In genomic region chr17:63133489-63133888, GRCh38 we compare ENCODE assay signal across 30 cellular contexts.
"Had no signal": no experiment of that assay in that cellular context is flagged by ENCODE, and none has a peak within 500 bp of the region (broad histone marks: within the 10 kb centered on the region; RNA-seq: fewer than 3 reads in every experiment).

No MANE protein-coding gene starts in this region.

- ATAC-seq: activated CD4-positive, alpha-beta T cell treated with anti-CD3 and anti-CD28 coated beads for 36 hours; activated naive CD8-positive, alpha-beta T cell treated with anti-CD3 and anti-CD28 coated beads, Interleukin-2, amount 50 U/mL, for 24 hours; activated T-helper 17 cell treated with anti-CD3 and anti-CD28 coated beads, Interleukin-2, amount 50 U/mL, for 72 hours; esophagus mucosa had no signal

- H3K4me1 Mint-ChIP-seq: activated CD4-positive, alpha-beta T cell treated with anti-CD3 and anti-CD28 coated beads for 36 hours; activated CD4-positive, alpha-beta T cell treated with anti-CD3 and anti-CD28 coated beads, Interleukin-2, amount 10 ng/mL, durations not matched to agents 24 days and 14 days; activated naive CD8-positive, alpha-beta T cell treated with anti-CD3 and anti-CD28 coated beads, Interleukin-2, amount 50 U/mL, for 24 hours; activated T-helper 17 cell treated with anti-CD3 and anti-CD28 coated beads, Interleukin-2, amount 50 U/mL, for 72 hours; central memory CD8-positive, alpha-beta T cell had no signal

- H3K27me3 Mint-ChIP-seq: activated CD4-positive, alpha-beta memory T cell treated with anti-CD3 and anti-CD28 coated beads for 36 hours; activated CD4-positive, alpha-beta T cell treated with anti-CD3 and anti-CD28 coated beads for 36 hours; activated CD4-positive, alpha-beta T cell treated with anti-CD3 and anti-CD28 coated beads, Interleukin-2, amount 10 ng/mL, durations not matched to agents 24 days and 14 days; activated naive CD8-positive, alpha-beta T cell treated with anti-CD3 and anti-CD28 coated beads for 36 hours; activated naive CD8-positive, alpha-beta T cell treated with anti-CD3 and anti-CD28 coated beads, Interleukin-2, amount 50 U/mL, for 24 hours; activated T-cell treated with anti-CD3 and anti-CD28 coated beads, Interleukin-2, amount 50 U/mL, for 24 hours; activated T-helper 17 cell treated with anti-CD3 and anti-CD28 coated beads, Interleukin-2, amount 50 U/mL, for 72 hours; central memory CD8-positive, alpha-beta T cell; dendritic cell treated with granulocyte-macrophage colony-stimulating factor and Interleukin-4, amounts not matched to agents 40 ng/mL and 50 ng/mL, for 4 days had no signal

- H3K36me3 Mint-ChIP-seq: activated CD4-positive, alpha-beta memory T cell treated with anti-CD3 and anti-CD28 coated beads for 36 hours; activated naive CD8-positive, alpha-beta T cell treated with anti-CD3 and anti-CD28 coated beads for 36 hours had no signal

- H3K27ac Mint-ChIP-seq: activated CD4-positive, alpha-beta memory T cell treated with anti-CD3 and anti-CD28 coated beads for 36 hours; activated CD4-positive, alpha-beta T cell treated with anti-CD3 and anti-CD28 coated beads for 36 hours; activated CD4-positive, alpha-beta T cell treated with anti-CD3 and anti-CD28 coated beads, Interleukin-2, amount 10 ng/mL, durations not matched to agents 24 days and 14 days; activated naive CD8-positive, alpha-beta T cell treated with anti-CD3 and anti-CD28 coated beads for 36 hours; activated naive CD8-positive, alpha-beta T cell treated with anti-CD3 and anti-CD28 coated beads, Interleukin-2, amount 50 U/mL, for 24 hours; activated T-cell treated with anti-CD3 and anti-CD28 coated beads, Interleukin-2, amount 50 U/mL, for 24 hours; activated T-helper 17 cell treated with anti-CD3 and anti-CD28 coated beads, Interleukin-2, amount 50 U/mL, for 72 hours; dendritic cell treated with granulocyte-macrophage colony-stimulating factor and Interleukin-4, amounts not matched to agents 40 ng/mL and 50 ng/mL, for 4 days; endodermal cell had no signal

- H3K9me3 Mint-ChIP-seq: activated CD4-positive, alpha-beta memory T cell treated with anti-CD3 and anti-CD28 coated beads for 36 hours; activated CD4-positive, alpha-beta T cell treated with anti-CD3 and anti-CD28 coated beads, Interleukin-2, amount 10 ng/mL, durations not matched to agents 24 days and 14 days; activated naive CD8-positive, alpha-beta T cell treated with anti-CD3 and anti-CD28 coated beads for 36 hours; activated naive CD8-positive, alpha-beta T cell treated with anti-CD3 and anti-CD28 coated beads, Interleukin-2, amount 50 U/mL, for 24 hours; activated T-cell treated with anti-CD3 and anti-CD28 coated beads, Interleukin-2, amount 50 U/mL, for 24 hours; activated T-helper 17 cell treated with anti-CD3 and anti-CD28 coated beads, Interleukin-2, amount 50 U/mL, for 72 hours; central memory CD8-positive, alpha-beta T cell; dendritic cell treated with granulocyte-macrophage colony-stimulating factor and Interleukin-4, amounts not matched to agents 40 ng/mL and 50 ng/mL, for 4 days had no signal

- H3K9me3 ChIP-seq: adrenal gland, ascending aorta had no signal

- H3K4me3 ChIP-seq: adrenal gland, ascending aorta, coronary artery had no signal

- H3K4me1 ChIP-seq: adrenal gland, ascending aorta had no signal

- FAIRE-seq: bronchial epithelial cell, frontal cortex had no signal

- DNase-seq: activated CD4-positive, alpha-beta memory T cell treated with anti-CD3 and anti-CD28 coated beads for 36 hours; activated CD4-positive, alpha-beta T cell treated with anti-CD3 and anti-CD28 coated beads for 36 hours; activated CD4-positive, alpha-beta T cell treated with anti-CD3 and anti-CD28 coated beads, Interleukin-2, amount 10 ng/mL, durations not matched to agents 24 days and 14 days; activated CD4-positive, CD25-positive, alpha-beta regulatory T cell; activated CD4-positive, CD25-positive, alpha-beta regulatory T cell treated with anti-CD3 and anti-CD28 coated beads, Interleukin-2, amount 50 U/mL, for 72 hours; activated CD8-positive, alpha-beta memory T cell treated with anti-CD3 and anti-CD28 coated beads, Interleukin-2, amount 50 U/mL, for 48 hours; activated effector memory CD4-positive, alpha-beta T cell treated with Interleukin-2 at 50 U/mL for 16 hours; activated gamma-delta T cell treated with Interleukin-2 at 50 U/mL for 16 hours; activated naive CD4-positive, alpha-beta T cell treated with anti-CD3 and anti-CD28 coated beads, Interleukin-2, amount 50 U/mL, for 16 hours; activated naive CD4-positive, alpha-beta T cell treated with Interleukin-2 at 50 U/mL for 16 hours; activated naive CD8-positive, alpha-beta T cell treated with anti-CD3 and anti-CD28 coated beads for 36 hours; activated naive CD8-positive, alpha-beta T cell treated with anti-CD3 and anti-CD28 coated beads, Interleukin-2, amount 50 U/mL, for 24 hours; activated T-cell treated with anti-CD3 and anti-CD28 coated beads for 4 hours; activated T-cell treated with anti-CD3 and anti-CD28 coated beads, Interleukin-2, amount 50 U/mL, for 24 hours; adrenal gland; brain microvascular endothelial cell; dorsolateral prefrontal cortex; effector memory CD4-positive, alpha-beta T cell; endodermal cell; foreskin fibroblast; head of caudate nucleus; T-helper 2 cell had no signal

- H3K27me3 ChIP-seq: adrenal gland, ascending aorta, brain microvascular endothelial cell, dorsolateral prefrontal cortex had no signal

- H3K4me3 Mint-ChIP-seq: activated CD4-positive, alpha-beta memory T cell treated with anti-CD3 and anti-CD28 coated beads for 36 hours; activated CD4-positive, alpha-beta T cell treated with anti-CD3 and anti-CD28 coated beads for 36 hours; activated CD4-positive, alpha-beta T cell treated with anti-CD3 and anti-CD28 coated beads, Interleukin-2, amount 10 ng/mL, durations not matched to agents 24 days and 14 days; activated naive CD8-positive, alpha-beta T cell treated with anti-CD3 and anti-CD28 coated beads for 36 hours; activated naive CD8-positive, alpha-beta T cell treated with anti-CD3 and anti-CD28 coated beads, Interleukin-2, amount 50 U/mL, for 24 hours; activated T-cell treated with anti-CD3 and anti-CD28 coated beads, Interleukin-2, amount 50 U/mL, for 24 hours; activated T-helper 17 cell treated with anti-CD3 and anti-CD28 coated beads, Interleukin-2, amount 50 U/mL, for 72 hours; central memory CD8-positive, alpha-beta T cell; dendritic cell treated with granulocyte-macrophage colony-stimulating factor and Interleukin-4, amounts not matched to agents 40 ng/mL and 50 ng/mL, for 4 days; endodermal cell had no signal

- H3K27ac ChIP-seq: adrenal gland, ascending aorta, brain microvascular endothelial cell, coronary artery had no signal

- H3K36me3 ChIP-seq: adrenal gland, ascending aorta, brain microvascular endothelial cell had no signal
